Comparison of ENCODE assay signal across 20 cellular contexts in the genomic region with DNA sequence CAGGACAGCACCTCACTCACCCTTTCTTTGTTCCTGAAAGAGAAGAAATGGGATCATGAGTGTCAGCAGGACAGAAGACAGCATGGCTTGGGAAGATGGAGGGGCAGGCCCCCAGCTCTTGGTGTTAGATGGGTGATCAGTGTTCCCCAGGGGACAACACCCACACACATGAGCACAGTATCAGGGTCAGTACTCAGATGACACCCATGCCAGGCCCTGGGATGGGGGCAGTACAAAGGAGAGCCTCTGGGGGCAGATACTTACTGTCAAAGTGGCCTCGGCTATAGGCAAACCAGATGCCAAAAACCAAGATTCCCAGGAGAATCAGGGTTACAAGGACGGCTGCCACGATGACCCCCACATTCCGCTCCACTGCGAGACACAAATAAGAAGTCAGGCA. TPM values are rescaled to one million over a fixed set of nuclear protein-coding genes. Genes with fewer than 3 reads are reported as not detected.
"Had no signal": no experiment of that assay in that cellular context is flagged by ENCODE, and none has a peak within 500 bp of the region (broad histone marks: within the 10 kb centered on the region; RNA-seq: fewer than 3 reads in every experiment).

No MANE protein-coding gene starts in this region.

- H3K27ac Mint-ChIP-seq: activated CD4-positive, alpha-beta memory T cell treated with anti-CD3 and anti-CD28 coated beads for 36 hours; activated naive CD8-positive, alpha-beta T cell treated with anti-CD3 and anti-CD28 coated beads for 36 hours; activated T-cell treated with anti-CD3 and anti-CD28 coated beads, Interleukin-2, amount 50 U/mL, for 72 hours; T-helper 2 cell treated with Interferon-gamma antibody and Interleukin-4, amounts not matched to agents 5 μg/mL and 100 μg/mL, for 36 hours had no signal

- DNase-seq: activated CD4-positive, alpha-beta memory T cell treated with anti-CD3 and anti-CD28 coated beads for 36 hours; activated CD4-positive, alpha-beta T cell treated with anti-CD3 and anti-CD28 coated beads for 1 hour; activated gamma-delta T cell treated with Interleukin-2 at 50 U/mL for 16 hours; activated naive CD8-positive, alpha-beta T cell treated with anti-CD3 and anti-CD28 coated beads for 36 hours; activated T-cell treated with anti-CD3 and anti-CD28 coated beads, Interleukin-2, amount 50 U/mL, for 72 hours; dorsolateral prefrontal cortex; foreskin melanocyte; heart left ventricle; mammary epithelial cell; mucosa of descending colon; natural killer cell; stimulated activated CD4-positive, alpha-beta T cell treated with anti-CD3 and anti-CD28 coated beads, Interleukin-2, amount 100 ng/mL, for 24 hours; stimulated activated naive CD8-positive, alpha-beta T cell treated with anti-CD3 and anti-CD28 coated beads, Interleukin-15, Interleukin-2, amounts not matched to agents 100 U/mL and 50 U/mL, for 24 hours; SW 1271 had no signal

- H3K4me3 ChIP-seq: dorsolateral prefrontal cortex, heart left ventricle, mucosa of descending colon, prostate gland, right lobe of liver had no signal

- H3K27me3 ChIP-seq: dorsolateral prefrontal cortex, heart left ventricle, right lobe of liver had no signal

- ATAC-seq: activated T-cell treated with anti-CD3 and anti-CD28 coated beads, Interleukin-2, amount 50 U/mL, for 72 hours; heart left ventricle; left lobe of liver; mucosa of descending colon; natural killer cell; right lobe of liver; stimulated activated naive CD8-positive, alpha-beta T cell treated with anti-CD3 and anti-CD28 coated beads, Interleukin-15, Interleukin-2, amounts not matched to agents 100 U/mL and 50 U/mL, for 24 hours had no signal

- H3K36me3 Mint-ChIP-seq: activated naive CD8-positive, alpha-beta T cell treated with anti-CD3 and anti-CD28 coated beads for 36 hours; natural killer cell had no signal

- H3K4me3 Mint-ChIP-seq: activated CD4-positive, alpha-beta memory T cell treated with anti-CD3 and anti-CD28 coated beads for 36 hours; activated naive CD8-positive, alpha-beta T cell treated with anti-CD3 and anti-CD28 coated beads for 36 hours; activated T-cell treated with anti-CD3 and anti-CD28 coated beads, Interleukin-2, amount 50 U/mL, for 72 hours; natural killer cell; T-helper 2 cell treated with Interferon-gamma antibody and Interleukin-4, amounts not matched to agents 5 μg/mL and 100 μg/mL, for 36 hours had no signal

- H3K27ac ChIP-seq: heart left ventricle, prostate gland, right lobe of liver had no signal

- H3K9me3 ChIP-seq: heart left ventricle, mucosa of descending colon, prostate gland, right lobe of liver had no signal

- H3K27me3 Mint-ChIP-seq: activated CD4-positive, alpha-beta memory T cell treated with anti-CD3 and anti-CD28 coated beads for 36 hours; activated naive CD8-positive, alpha-beta T cell treated with anti-CD3 and anti-CD28 coated beads for 36 hours had no signal

- H3K4me1 ChIP-seq: prostate gland had no signal

- H3K9me3 Mint-ChIP-seq: activated CD4-positive, alpha-beta memory T cell treated with anti-CD3 and anti-CD28 coated beads for 36 hours; activated naive CD8-positive, alpha-beta T cell treated with anti-CD3 and anti-CD28 coated beads for 36 hours; activated T-cell treated with anti-CD3 and anti-CD28 coated beads, Interleukin-2, amount 50 U/mL, for 72 hours; natural killer cell; T-helper 2 cell treated with Interferon-gamma antibody and Interleukin-4, amounts not matched to agents 5 μg/mL and 100 μg/mL, for 36 hours had no signal

RNA-seq across cellular contexts. Expression of a gene that starts 44.8 kb away (rescaled TPM):
- total RNA-seq: activated CD4-positive, alpha-beta memory T cell treated with anti-CD3 and anti-CD28 coated beads for 36 hours; activated naive CD8-positive, alpha-beta T cell treated with anti-CD3 and anti-CD28 coated beads for 36 hours; activated T-cell treated with anti-CD3 and anti-CD28 coated beads, Interleukin-2, amount 50 U/mL, for 72 hours; dorsolateral prefrontal cortex; left lobe of liver; mucosa of descending colon; natural killer cell; temporal lobe; urinary bladder had no signal
